ENCODE assay signal across 9 cellular contexts in the genomic region with DNA sequence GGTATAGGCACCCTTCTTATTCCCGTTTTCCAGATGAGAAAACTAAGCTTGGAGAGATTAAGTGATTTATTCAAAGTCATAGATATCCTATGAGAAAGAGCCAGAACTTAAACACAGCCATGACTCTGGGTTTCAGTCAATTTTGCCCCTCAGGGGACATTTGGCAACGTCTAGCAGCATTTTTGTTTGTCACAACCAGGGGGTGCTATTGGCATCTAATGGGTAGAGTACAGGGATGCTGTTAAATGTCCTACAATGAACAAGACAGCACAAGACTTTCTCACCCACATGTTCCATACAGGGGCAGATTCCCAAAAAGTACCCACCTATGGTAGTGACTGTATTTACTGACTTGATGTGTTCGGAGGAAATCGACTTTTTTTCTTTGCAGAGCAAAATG. TPM values are rescaled to one million over a fixed set of nuclear protein-coding genes. Genes with fewer than 3 reads are reported as not detected.
DNase-seq lines count a peak whose midpoint lies in the region; ATAC-seq, FAIRE-seq and TF ChIP-seq lines count a peak whose summit lies in the region.
"Had no signal": no experiment of that assay in that cellular context is flagged by ENCODE, and none has a peak within 500 bp of the region (broad histone marks: within the 10 kb centered on the region; RNA-seq: fewer than 3 reads in every experiment).

No MANE protein-coding gene starts in this region.

- H3K4me3 ChIP-seq in kidney (ENCODE audit: low read length in 2 of 2) (no peak overlapping the region), mucosa of descending colon (no peak overlapping the region)
- H3K4me3 ChIP-seq: HAP-1 had no signal

- no peak overlapping the region for H3K27ac ChIP-seq in kidney (ENCODE audit: low read depth in 2 of 2, low read length in 2 of 2)

- no peaks in the 10 kb centered on the region for H3K9me3 ChIP-seq in kidney (ENCODE audit: control insufficient read depth in 1 of 2, low read length in 2 of 2)
- H3K9me3 ChIP-seq in mucosa of descending colon, result no peaks in the 10 kb centered on the region
- H3K9me3 ChIP-seq: HAP-1 had no signal

- H3K36me3 ChIP-seq in kidney (ENCODE audit: control insufficient read depth in 1 of 2, insufficient read depth in 2 of 2, low read length in 2 of 2) (no peaks in the 10 kb centered on the region), mucosa of descending colon (ENCODE audit: low read depth) (no peaks in the 10 kb centered on the region)
- H3K36me3 ChIP-seq: HAP-1 had no signal

- ATAC-seq in SK-N-SH treated with all-trans-retinoic acid at 6 μM for 48 hours, result peak; percentile 42; the same call in 1 of the 3 replicates
- no peak for ATAC-seq in mucosa of descending colon
- ATAC-seq in HG03280 (IDR thresholded peaks at IDR 0.05; ENCODE audit: unreplicated experiment), result no peak

- H3K9ac ChIP-seq in kidney (ENCODE audit: low read length in 2 of 2), result no peak overlapping the region

- H3K27ac Mint-ChIP-seq in HFFc6, result no peak overlapping the region

- intact Hi-C loops in kidney (cut with DNase I) (no loop called here), mucosa of descending colon (cut with DNase I, micrococcal nuclease) (loop anchor here in 1 of 2 donors (10.0 kb wide), 1 partner anchor 558 kb away; no protein-coding TSS in a partner anchor)

- peaks cover 24% of the 10 kb centered on the region for H3K27me3 Mint-ChIP-seq in HFFc6 (ENCODE audit: insufficient read depth)

- H3K9me3 Mint-ChIP-seq in HFFc6, result no peaks in the 10 kb centered on the region

- H3K4me1 ChIP-seq in kidney (ENCODE audit: control insufficient read depth in 1 of 2, insufficient read depth in 1 of 2, low read depth in 1 of 2, low read length in 2 of 2) (peaks cover 0 to 3% of the 10 kb centered on the region in 2 donors), mucosa of descending colon (ENCODE audit: low read depth) (no peaks in the 10 kb centered on the region)
- H3K4me1 ChIP-seq: HAP-1 had no signal

- no peak overlapping the region for H3K4me3 Mint-ChIP-seq in HFFc6

- TF ChIP-seq CTCF in HFFc6 (IDR thresholded peaks at IDR 0.05), result peak; percentile 81
- TF ChIP-seq CTCF in kidney (IDR thresholded peaks at IDR 0.05; ENCODE audit: borderline replicate concordance, extremely low read depth, insufficient read depth), result peak; percentile 44
- TF ChIP-seq CTCF in mucosa of descending colon (IDR thresholded peaks at IDR 0.05), result no peak

- H3K4me1 Mint-ChIP-seq in HFFc6 (ENCODE audit: low read depth), result peaks cover 5% of the 10 kb centered on the region; the same call in 1 of the 2 replicates

- FAIRE-seq in kidney (lab: Jason Lieb, UNC), result no peak

- no peaks in the 10 kb centered on the region for H3K36me3 Mint-ChIP-seq in HFFc6 (ENCODE audit: low read depth)

- DNase-seq in COR-L47 (lab: John Stamatoyannopoulos, UW), result peak; percentile 28
- peak; percentile 50 for DNase-seq in HFFc6
- no peak for DNase-seq in kidney
- no peak for DNase-seq in mucosa of descending colon
- DNase-seq in NCI-H2081 treated with DMSO at 0.1 percent for 48 hours (lab: John Stamatoyannopoulos, UW), result no peak
- DNase-seq in stimulated activated CD4-positive, alpha-beta T cell treated with anti-CD3 and anti-CD28 coated beads, Interleukin-15, amount 100 ng/mL, for 24 hours, result no peak

TF ChIP-seq in SK-N-SH treated with all-trans-retinoic acid at 6 μM for 48 hours, 23 proteins besides CTCF, POLR2A, EP300 and RAD21:
- TF ChIP-seq ZNF8 (CRISPR knock-in tag; IDR thresholded peaks at IDR 0.05), result no peak
- TF ChIP-seq, protein P1, sequence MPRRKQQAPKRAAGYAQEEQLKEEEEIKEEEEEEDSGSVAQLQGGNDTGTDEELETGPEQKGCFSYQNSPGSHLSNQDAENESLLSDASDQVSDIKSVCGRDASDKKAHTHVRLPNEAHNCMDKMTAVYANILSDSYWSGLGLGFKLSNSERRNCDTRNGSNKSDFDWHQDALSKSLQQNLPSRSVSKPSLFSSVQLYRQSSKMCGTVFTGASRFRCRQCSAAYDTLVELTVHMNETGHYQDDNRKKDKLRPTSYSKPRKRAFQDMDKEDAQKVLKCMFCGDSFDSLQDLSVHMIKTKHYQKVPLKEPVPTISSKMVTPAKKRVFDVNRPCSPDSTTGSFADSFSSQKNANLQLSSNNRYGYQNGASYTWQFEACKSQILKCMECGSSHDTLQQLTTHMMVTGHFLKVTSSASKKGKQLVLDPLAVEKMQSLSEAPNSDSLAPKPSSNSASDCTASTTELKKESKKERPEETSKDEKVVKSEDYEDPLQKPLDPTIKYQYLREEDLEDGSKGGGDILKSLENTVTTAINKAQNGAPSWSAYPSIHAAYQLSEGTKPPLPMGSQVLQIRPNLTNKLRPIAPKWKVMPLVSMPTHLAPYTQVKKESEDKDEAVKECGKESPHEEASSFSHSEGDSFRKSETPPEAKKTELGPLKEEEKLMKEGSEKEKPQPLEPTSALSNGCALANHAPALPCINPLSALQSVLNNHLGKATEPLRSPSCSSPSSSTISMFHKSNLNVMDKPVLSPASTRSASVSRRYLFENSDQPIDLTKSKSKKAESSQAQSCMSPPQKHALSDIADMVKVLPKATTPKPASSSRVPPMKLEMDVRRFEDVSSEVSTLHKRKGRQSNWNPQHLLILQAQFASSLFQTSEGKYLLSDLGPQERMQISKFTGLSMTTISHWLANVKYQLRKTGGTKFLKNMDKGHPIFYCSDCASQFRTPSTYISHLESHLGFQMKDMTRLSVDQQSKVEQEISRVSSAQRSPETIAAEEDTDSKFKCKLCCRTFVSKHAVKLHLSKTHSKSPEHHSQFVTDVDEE (CRISPR knock-in tag; IDR thresholded peaks at IDR 0.05), result no peak
- TF ChIP-seq, protein P2, sequence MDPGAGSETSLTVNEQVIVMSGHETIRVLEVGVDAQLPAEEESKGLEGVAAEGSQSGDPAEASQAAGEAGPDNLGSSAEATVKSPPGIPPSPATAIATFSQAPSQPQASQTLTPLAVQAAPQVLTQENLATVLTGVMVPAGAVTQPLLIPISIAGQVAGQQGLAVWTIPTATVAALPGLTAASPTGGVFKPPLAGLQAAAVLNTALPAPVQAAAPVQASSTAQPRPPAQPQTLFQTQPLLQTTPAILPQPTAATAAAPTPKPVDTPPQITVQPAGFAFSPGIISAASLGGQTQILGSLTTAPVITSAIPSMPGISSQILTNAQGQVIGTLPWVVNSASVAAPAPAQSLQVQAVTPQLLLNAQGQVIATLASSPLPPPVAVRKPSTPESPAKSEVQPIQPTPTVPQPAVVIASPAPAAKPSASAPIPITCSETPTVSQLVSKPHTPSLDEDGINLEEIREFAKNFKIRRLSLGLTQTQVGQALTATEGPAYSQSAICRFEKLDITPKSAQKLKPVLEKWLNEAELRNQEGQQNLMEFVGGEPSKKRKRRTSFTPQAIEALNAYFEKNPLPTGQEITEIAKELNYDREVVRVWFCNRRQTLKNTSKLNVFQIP (CRISPR knock-in tag; IDR thresholded peaks at IDR 0.05; ENCODE audit: borderline replicate concordance, low read depth), result no peak
- TF ChIP-seq, protein P3, sequence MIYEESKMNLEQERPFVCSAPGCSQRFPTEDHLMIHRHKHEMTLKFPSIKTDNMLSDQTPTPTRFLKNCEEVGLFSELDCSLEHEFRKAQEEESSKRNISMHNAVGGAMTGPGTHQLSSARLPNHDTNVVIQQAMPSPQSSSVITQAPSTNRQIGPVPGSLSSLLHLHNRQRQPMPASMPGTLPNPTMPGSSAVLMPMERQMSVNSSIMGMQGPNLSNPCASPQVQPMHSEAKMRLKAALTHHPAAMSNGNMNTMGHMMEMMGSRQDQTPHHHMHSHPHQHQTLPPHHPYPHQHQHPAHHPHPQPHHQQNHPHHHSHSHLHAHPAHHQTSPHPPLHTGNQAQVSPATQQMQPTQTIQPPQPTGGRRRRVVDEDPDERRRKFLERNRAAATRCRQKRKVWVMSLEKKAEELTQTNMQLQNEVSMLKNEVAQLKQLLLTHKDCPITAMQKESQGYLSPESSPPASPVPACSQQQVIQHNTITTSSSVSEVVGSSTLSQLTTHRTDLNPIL (CRISPR knock-in tag; IDR thresholded peaks at IDR 0.05; ENCODE audit: low read depth), result no peak

RNA-seq across cellular contexts. Expression of gene SHISA9, which starts 4.8 kb away (rescaled TPM):
- not detected for total RNA-seq in HFFc6 (2021; fragmentation: NEBNext Ultra II Directional; extraction: Animal tissue kit (Norgen Biotek cat#: 25700))
- total RNA-seq in kidney, result 2.8 TPM
- 0.95 TPM for polyA plus RNA-seq in kidney (ENCODE audit: insufficient read depth, low read depth, low replicate concordance)
- total RNA-seq in mucosa of descending colon, result 1 to 10 TPM in 2 of 3 donors, under 1 TPM in 1; 0.87 to 7.3 (median 3.0) TPM

Comparison
In these comparisons a context has a peak if more than half of its experiments do, and no peak if none do; other contexts are left out.
1. DNase-seq: peak in COR-L47 (single experiment) and HFFc6 (single experiment); none in kidney (single experiment), mucosa of descending colon (0 of 3), NCI-H2081 treated with DMSO at 0.1 percent for 48 hours (single experiment) and stimulated activated CD4-positive, alpha-beta T cell treated with anti-CD3 and anti-CD28 coated beads, Interleukin-15, amount 100 ng/mL, for 24 hours (single experiment).